In the genomic region with DNA sequence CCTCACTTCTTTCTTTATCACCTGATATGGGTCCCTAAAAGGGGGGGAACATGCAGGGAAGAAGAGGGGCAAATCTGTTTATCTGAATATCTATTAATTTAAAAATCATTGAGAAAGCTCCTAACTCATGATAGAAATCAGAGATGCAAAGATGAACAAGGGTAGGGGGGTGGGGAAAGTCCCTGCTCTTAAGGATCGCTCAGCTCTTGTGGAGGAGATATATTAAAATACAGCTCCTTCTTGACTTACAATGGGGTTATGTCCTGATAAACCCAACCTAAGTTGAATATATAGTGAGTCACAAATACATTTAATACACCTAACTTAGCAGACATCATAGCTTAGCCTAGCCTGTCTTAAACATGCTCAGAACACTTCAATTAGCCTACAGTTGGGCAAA, we compare ENCODE assay signal across 26 cellular contexts.
"Had no signal": no experiment of that assay in that cellular context is flagged by ENCODE, and none has a peak within 500 bp of the region (broad histone marks: within the 10 kb centered on the region; RNA-seq: fewer than 3 reads in every experiment).

No MANE protein-coding gene starts in this region.

- H3K27ac ChIP-seq: colonic mucosa, heart left ventricle, left lung, neutrophil, pancreas, right lobe of liver, stomach, thyroid gland, vagina had no signal

- H3K4me3 ChIP-seq: colonic mucosa, heart left ventricle, left lung, mucosa of descending colon, pancreas, right lobe of liver, smooth muscle cell, stomach, thyroid gland, vagina had no signal

- H3K4me1 Mint-ChIP-seq: mesothelial cell of epicardium, naive B cell, neural crest cell had no signal

- H3K4me1 ChIP-seq: colonic mucosa, heart left ventricle, left lung, pancreas, right lobe of liver, stomach, thyroid gland, vagina had no signal

- H3K27me3 ChIP-seq: colonic mucosa, heart left ventricle, left lung, neutrophil, pancreas, right lobe of liver, stomach, thyroid gland, vagina had no signal

- ATAC-seq: heart left ventricle; left cardiac atrium; natural killer cell treated with Interleukin-12 subunit alpha and Interleukin-12 subunit beta and Interleukin-15 and Interleukin-18, amount 100 ng/mL, for 72 hours; pancreas; right lobe of liver had no signal

- H3K36me3 ChIP-seq: colonic mucosa, heart left ventricle, left lung, neutrophil, pancreas, right lobe of liver, stomach, thyroid gland, vagina had no signal

- H3K4me3 Mint-ChIP-seq: dendritic cell treated with granulocyte-macrophage colony-stimulating factor and Interleukin-4, amounts not matched to agents 40 ng/mL and 50 ng/mL, for 4 days; mesothelial cell of epicardium; naive B cell; natural killer cell treated with Interleukin-12 subunit alpha and Interleukin-12 subunit beta and Interleukin-15 and Interleukin-18, amount 100 ng/mL, for 72 hours; neural crest cell had no signal

- H3K9me3 ChIP-seq: colonic mucosa, left lung, mucosa of descending colon, neutrophil, pancreas, right lobe of liver, thyroid gland, vagina had no signal

- H3K36me3 Mint-ChIP-seq: mesothelial cell of epicardium, naive B cell had no signal

- DNase-seq: colonic mucosa; effector CD8-positive, alpha-beta T cell; heart left ventricle; hippocampal formation; left cardiac atrium; left lung; mesenchymal stem cell; mucosa of descending colon; naive B cell; pancreas; right lobe of liver; stimulated activated CD4-positive, alpha-beta T cell treated with anti-CD3 and anti-CD28 coated beads, Interleukin-12 subunit alpha, Interleukin-12 subunit beta, amount 100 ng/mL, for 4 hours; stimulated activated CD4-positive, alpha-beta T cell treated with anti-CD3 and anti-CD28 coated beads, Interleukin-1b, Interleukin-23, amount 100 ng/mL, for 48 hours; stimulated activated CD4-positive, alpha-beta T cell treated with anti-CD3 and anti-CD28 coated beads, Interleukin-4, amount 100 ng/mL, for 1 hour; stimulated activated CD8-positive, alpha-beta memory T cell treated with anti-CD3 and anti-CD28 coated beads, Interleukin-4, amount 100 ng/mL, for 48 hours; stimulated activated naive CD4-positive, alpha-beta T cell treated with Interleukin-2 at 50 U/mL for 16 hours; stomach; thyroid gland; trophoblast cell had no signal

- H3K9me3 Mint-ChIP-seq: dendritic cell treated with granulocyte-macrophage colony-stimulating factor and Interleukin-4, amounts not matched to agents 40 ng/mL and 50 ng/mL, for 4 days; natural killer cell treated with Interleukin-12 subunit alpha and Interleukin-12 subunit beta and Interleukin-15 and Interleukin-18, amount 100 ng/mL, for 72 hours had no signal

- H3K27ac Mint-ChIP-seq: dendritic cell treated with granulocyte-macrophage colony-stimulating factor and Interleukin-4, amounts not matched to agents 40 ng/mL and 50 ng/mL, for 4 days; mesothelial cell of epicardium; naive B cell; natural killer cell treated with Interleukin-12 subunit alpha and Interleukin-12 subunit beta and Interleukin-15 and Interleukin-18, amount 100 ng/mL, for 72 hours had no signal

- H3K4me2 ChIP-seq: smooth muscle cell had no signal
